In genomic region chr11:125451400-125452124, GRCh38 we compare ENCODE assay signal across 9 cellular contexts. TPM values are rescaled to one million over a fixed set of nuclear protein-coding genes. Genes with fewer than 3 reads are reported as not detected.
DNase-seq lines count a peak whose midpoint lies in the region; ATAC-seq and TF ChIP-seq lines count a peak whose summit lies in the region.
"Had no signal": no experiment of that assay in that cellular context is flagged by ENCODE, and none has a peak within 500 bp of the region (broad histone marks: within the 10 kb centered on the region; RNA-seq: fewer than 3 reads in every experiment).

No MANE protein-coding gene starts in this region.

- H2AK5ac ChIP-seq in mesenchymal stem cell (ENCODE audit: low read length, severe bottlenecking): peak overlapping the region; percentile 33

- H3K79me1 ChIP-seq in mesenchymal stem cell (replicated peaks; ENCODE audit: low read length, poor library complexity, severe bottlenecking): no peaks in the 10 kb centered on the region

- H3K9me3 ChIP-seq in colonic mucosa (no peaks in the 10 kb centered on the region), mesenchymal stem cell (ENCODE audit: control insufficient read depth, low read length) (no peaks in the 10 kb centered on the region), gastrocnemius medialis (no peaks in the 10 kb centered on the region)

- no peak overlapping the region for H3K23ac ChIP-seq in mesenchymal stem cell (ENCODE audit: low read length in 2 of 2)

- TF ChIP-seq POLR2A in gastrocnemius medialis (IDR thresholded peaks at IDR 0.05): no peak

- intact Hi-C loops in activated CD4-positive, alpha-beta memory T cell treated with anti-CD3 and anti-CD28 coated beads for 36 hours (cut with micrococcal nuclease): no loop called here
- intact Hi-C loops in colonic mucosa (cut with DNase I) (no loop called here), gastrocnemius medialis (cut with DNase I; ENCODE audit: low total_unique reads) (loop anchor here (5.0 kb wide), 1 partner anchor 489 kb away; no protein-coding TSS in a partner anchor)

- no peak overlapping the region for H3K4me3 ChIP-seq in colonic mucosa
- H3K4me3 ChIP-seq in mesenchymal stem cell (ENCODE audit: insufficient read depth in 1 of 2, low read depth in 1 of 2, low read length in 2 of 2): no peak overlapping the region
- H3K4me3 ChIP-seq in gastrocnemius medialis: no peak overlapping the region

- peak overlapping the region; percentile 78 for H4K8ac ChIP-seq in mesenchymal stem cell (ENCODE audit: low read length)

- no peaks in the 10 kb centered on the region for H3K27me3 ChIP-seq in colonic mucosa
- H3K27me3 ChIP-seq in mesenchymal stem cell (ENCODE audit: control insufficient read depth in 1 of 2, insufficient read depth in 1 of 2, low read length in 2 of 2): no peaks in the 10 kb centered on the region
- H3K27me3 ChIP-seq in gastrocnemius medialis: no peaks in the 10 kb centered on the region

- H3K36me3 ChIP-seq in colonic mucosa (no peaks in the 10 kb centered on the region), mesenchymal stem cell (ENCODE audit: control insufficient read depth in 1 of 2, insufficient read depth in 2 of 2, low read depth in 1 of 2, low read length in 2 of 2) (peaks cover 6 to 32% of the 10 kb centered on the region in 2 experiments), gastrocnemius medialis (no peaks in the 10 kb centered on the region)

- CTCF ChIA-PET in activated CD4-positive, alpha-beta memory T cell treated with anti-CD3 and anti-CD28 coated beads for 36 hours (lab: Charles Lee): interaction anchor here (1.0 to 2.4 kb wide), 7 partner anchors 10 to 88 kb away, joined by 3 to 16 read pairs (median 3); no protein-coding TSS in a partner anchor
- CTCF ChIA-PET in activated CD4-positive, alpha-beta memory T cell treated with anti-CD3 and anti-CD28 coated beads, Interleukin-2, amount 10 ng/mL, durations not matched to agents 7 days and 5 days (lab: Charles Lee): interaction anchor here (0.5 to 3.1 kb wide), 7 partner anchors 8 to 24 kb away, joined by 3 to 13 read pairs (median 6); no protein-coding TSS in a partner anchor

- no peak overlapping the region for H2BK15ac ChIP-seq in mesenchymal stem cell (ENCODE audit: low read depth, poor library complexity, severe bottlenecking)

- H3K18ac ChIP-seq in mesenchymal stem cell (ENCODE audit: low read depth in 1 of 2, low read length in 2 of 2): peak overlapping the region; percentile 50 to 69

- in situ Hi-C loops in gastrocnemius medialis (cut with MboI; ENCODE audit: low sequenced_read_pairs in 4 of 4): no loop called here

- peak overlapping the region; percentile 15 for H2BK120ac ChIP-seq in mesenchymal stem cell (ENCODE audit: low read depth, low read length)

- no peak for ATAC-seq in gastrocnemius medialis
- ATAC-seq in stimulated activated effector memory CD8-positive, alpha-beta T cell treated with anti-CD3 and anti-CD28 coated beads, Interleukin-12 subunit alpha, Interleukin-12 subunit beta, amount 100 ng/mL, for 72 hours: no peak

- H4K91ac ChIP-seq in mesenchymal stem cell (ENCODE audit: low read length): peak overlapping the region; percentile 25

- H2AFZ ChIP-seq in mesenchymal stem cell (ENCODE audit: low read depth, low read length): no peak overlapping the region

- H3K27ac ChIP-seq in colonic mucosa (no peak overlapping the region), mesenchymal stem cell (ENCODE audit: low read length, poor library complexity, severe bottlenecking) (no peak overlapping the region), gastrocnemius medialis (no peak overlapping the region)

- 27% methylated on average over 8 of the region's 10 CpGs for WGBS in mesenchymal stem cell

- H3K36me3 Mint-ChIP-seq in activated CD4-positive, alpha-beta memory T cell treated with anti-CD3 and anti-CD28 coated beads for 36 hours: no peaks in the 10 kb centered on the region
- no peaks in the 10 kb centered on the region for H3K36me3 Mint-ChIP-seq in activated CD4-positive, alpha-beta memory T cell treated with anti-CD3 and anti-CD28 coated beads, Interleukin-2, amount 10 ng/mL, durations not matched to agents 7 days and 5 days (ENCODE audit: low read depth)
- H3K36me3 Mint-ChIP-seq in stimulated activated effector memory CD8-positive, alpha-beta T cell treated with anti-CD3 and anti-CD28 coated beads, Interleukin-12 subunit alpha, Interleukin-12 subunit beta, amount 100 ng/mL, for 72 hours: peaks cover 8% of the 10 kb centered on the region

- H3K4me2 ChIP-seq in mesenchymal stem cell (ENCODE audit: low read length, poor library complexity, severe bottlenecking): no peak overlapping the region

- no peak overlapping the region for H3K27ac Mint-ChIP-seq in activated CD4-positive, alpha-beta memory T cell treated with anti-CD3 and anti-CD28 coated beads for 36 hours
- H3K27ac Mint-ChIP-seq in activated CD4-positive, alpha-beta memory T cell treated with anti-CD3 and anti-CD28 coated beads, Interleukin-2, amount 10 ng/mL, durations not matched to agents 7 days and 5 days: no peak overlapping the region
- no peak overlapping the region for H3K27ac Mint-ChIP-seq in stimulated activated effector memory CD8-positive, alpha-beta T cell treated with anti-CD3 and anti-CD28 coated beads, Interleukin-12 subunit alpha, Interleukin-12 subunit beta, amount 100 ng/mL, for 72 hours

- H3K14ac ChIP-seq in mesenchymal stem cell (ENCODE audit: low read length in 2 of 2): no peak overlapping the region

- peak overlapping the region in 1 of 2 experiments; percentile 3 for H2BK12ac ChIP-seq in mesenchymal stem cell (ENCODE audit: low read length in 2 of 2)

- no peak overlapping the region for H2BK5ac ChIP-seq in mesenchymal stem cell (ENCODE audit: low read depth, low read length, poor library complexity, severe bottlenecking)

- H3K4me1 Mint-ChIP-seq in activated CD4-positive, alpha-beta memory T cell treated with anti-CD3 and anti-CD28 coated beads for 36 hours (ENCODE audit: low read depth): peaks cover 7% of the 10 kb centered on the region
- H3K4me1 Mint-ChIP-seq in activated CD4-positive, alpha-beta memory T cell treated with anti-CD3 and anti-CD28 coated beads, Interleukin-2, amount 10 ng/mL, durations not matched to agents 7 days and 5 days: peaks cover 4% of the 10 kb centered on the region
- no peaks in the 10 kb centered on the region for H3K4me1 Mint-ChIP-seq in stimulated activated effector memory CD8-positive, alpha-beta T cell treated with anti-CD3 and anti-CD28 coated beads, Interleukin-12 subunit alpha, Interleukin-12 subunit beta, amount 100 ng/mL, for 72 hours

- TF ChIP-seq CTCF in colonic mucosa (IDR thresholded peaks at IDR 0.05) (no peak), gastrocnemius medialis (IDR thresholded peaks at IDR 0.05 in 4 of 5, conservative IDR thresholded peaks at IDR 0.05 in 1 of 5) (no peak)

- POLR2A ChIA-PET in activated CD4-positive, alpha-beta memory T cell treated with anti-CD3 and anti-CD28 coated beads for 36 hours (lab: Charles Lee): no interaction called here
- POLR2A ChIA-PET in activated CD4-positive, alpha-beta memory T cell treated with anti-CD3 and anti-CD28 coated beads, Interleukin-2, amount 10 ng/mL, durations not matched to agents 7 days and 5 days (lab: Charles Lee): no interaction called here

- H3K9ac ChIP-seq in colonic mucosa (ENCODE audit: low read depth in 2 of 2, low read length in 2 of 2) (no peak overlapping the region), mesenchymal stem cell (ENCODE audit: low read length) (peak overlapping the region; percentile 50)

- DNase-seq in activated CD4-positive, alpha-beta memory T cell treated with anti-CD3 and anti-CD28 coated beads for 36 hours: peak; percentile 32
- DNase-seq in activated CD4-positive, alpha-beta memory T cell treated with anti-CD3 and anti-CD28 coated beads, Interleukin-2, amount 10 ng/mL, durations not matched to agents 7 days and 5 days: no peak
- DNase-seq in M059J (ENCODE audit: low read depth) (peak; percentile 39), colonic mucosa (peak; percentile 44), mesenchymal stem cell (peak; percentile 54), gastrocnemius medialis (no peak), HuH-7 (ENCODE audit: low spot score) (no peak)
- no peak for DNase-seq in stimulated activated effector memory CD8-positive, alpha-beta T cell treated with anti-CD3 and anti-CD28 coated beads, Interleukin-12 subunit alpha, Interleukin-12 subunit beta, amount 100 ng/mL, for 72 hours (ENCODE audit: low spot score in 2 of 2)
- DNase-seq: DND-41 had no signal

- H3K4me1 ChIP-seq in colonic mucosa (no peaks in the 10 kb centered on the region), mesenchymal stem cell (ENCODE audit: control insufficient read depth, insufficient read depth, low read depth, low read length) (peaks cover 8% of the 10 kb centered on the region), gastrocnemius medialis (no peaks in the 10 kb centered on the region)

- no peak overlapping the region for H3K4me3 Mint-ChIP-seq in activated CD4-positive, alpha-beta memory T cell treated with anti-CD3 and anti-CD28 coated beads for 36 hours
- H3K4me3 Mint-ChIP-seq in activated CD4-positive, alpha-beta memory T cell treated with anti-CD3 and anti-CD28 coated beads, Interleukin-2, amount 10 ng/mL, durations not matched to agents 7 days and 5 days: no peak overlapping the region
- H3K4me3 Mint-ChIP-seq in stimulated activated effector memory CD8-positive, alpha-beta T cell treated with anti-CD3 and anti-CD28 coated beads, Interleukin-12 subunit alpha, Interleukin-12 subunit beta, amount 100 ng/mL, for 72 hours: no peak overlapping the region

- H3K27me3 Mint-ChIP-seq in activated CD4-positive, alpha-beta memory T cell treated with anti-CD3 and anti-CD28 coated beads for 36 hours: no peaks in the 10 kb centered on the region
- peaks cover 2% of the 10 kb centered on the region for H3K27me3 Mint-ChIP-seq in activated CD4-positive, alpha-beta memory T cell treated with anti-CD3 and anti-CD28 coated beads, Interleukin-2, amount 10 ng/mL, durations not matched to agents 7 days and 5 days

- H3K4ac ChIP-seq in mesenchymal stem cell (ENCODE audit: low read depth in 1 of 2, low read length in 2 of 2): peak overlapping the region in 1 of 2 experiments; percentile 47

- no peaks in the 10 kb centered on the region for H3K9me3 Mint-ChIP-seq in activated CD4-positive, alpha-beta memory T cell treated with anti-CD3 and anti-CD28 coated beads for 36 hours
- no peaks in the 10 kb centered on the region for H3K9me3 Mint-ChIP-seq in activated CD4-positive, alpha-beta memory T cell treated with anti-CD3 and anti-CD28 coated beads, Interleukin-2, amount 10 ng/mL, durations not matched to agents 7 days and 5 days
- no peaks in the 10 kb centered on the region for H3K9me3 Mint-ChIP-seq in stimulated activated effector memory CD8-positive, alpha-beta T cell treated with anti-CD3 and anti-CD28 coated beads, Interleukin-12 subunit alpha, Interleukin-12 subunit beta, amount 100 ng/mL, for 72 hours

RNA-seq across cellular contexts. Expression of gene FEZ1, which starts 44.5 kb away (rescaled TPM):
- total RNA-seq in activated CD4-positive, alpha-beta memory T cell treated with anti-CD3 and anti-CD28 coated beads for 36 hours: 1 to 10 TPM; 2.1 to 3.3 TPM
- 1 to 10 TPM; 2.1 to 2.3 TPM for total RNA-seq in activated CD4-positive, alpha-beta memory T cell treated with anti-CD3 and anti-CD28 coated beads, Interleukin-2, amount 10 ng/mL, durations not matched to agents 7 days and 5 days
- total RNA-seq in M059J (2014; rRNA removed; shearing (Covaris generic)): 1.2 and 1.6 TPM in 2 replicates
- total RNA-seq in colonic mucosa (1 to 10 TPM; 2.7 to 7.4 TPM), gastrocnemius medialis (1 to 10 TPM; 5.2 to 7.9 (median 6.6) TPM)
- 32.7 TPM for polyA plus RNA-seq in mesenchymal stem cell (2013, experiment 1 of 2)
- 34.2 TPM for polyA plus RNA-seq in mesenchymal stem cell (2013, experiment 2 of 2)

Comparison
In these comparisons a context has a peak if more than half of its experiments do, and no peak if none do; other contexts are left out.
1. DNase-seq: peak in activated CD4-positive, alpha-beta memory T cell treated with anti-CD3 and anti-CD28 coated beads for 36 hours (single experiment), M059J (single experiment), colonic mucosa (single experiment) and mesenchymal stem cell (single experiment); none in activated CD4-positive, alpha-beta memory T cell treated with anti-CD3 and anti-CD28 coated beads, Interleukin-2, amount 10 ng/mL, durations not matched to agents 7 days and 5 days (single experiment), gastrocnemius medialis (0 of 2), HuH-7 (single experiment) and stimulated activated effector memory CD8-positive, alpha-beta T cell treated with anti-CD3 and anti-CD28 coated beads, Interleukin-12 subunit alpha, Interleukin-12 subunit beta, amount 100 ng/mL, for 72 hours (0 of 2).